23 cellular contexts compared by ENCODE assay signal in the genomic region with DNA sequence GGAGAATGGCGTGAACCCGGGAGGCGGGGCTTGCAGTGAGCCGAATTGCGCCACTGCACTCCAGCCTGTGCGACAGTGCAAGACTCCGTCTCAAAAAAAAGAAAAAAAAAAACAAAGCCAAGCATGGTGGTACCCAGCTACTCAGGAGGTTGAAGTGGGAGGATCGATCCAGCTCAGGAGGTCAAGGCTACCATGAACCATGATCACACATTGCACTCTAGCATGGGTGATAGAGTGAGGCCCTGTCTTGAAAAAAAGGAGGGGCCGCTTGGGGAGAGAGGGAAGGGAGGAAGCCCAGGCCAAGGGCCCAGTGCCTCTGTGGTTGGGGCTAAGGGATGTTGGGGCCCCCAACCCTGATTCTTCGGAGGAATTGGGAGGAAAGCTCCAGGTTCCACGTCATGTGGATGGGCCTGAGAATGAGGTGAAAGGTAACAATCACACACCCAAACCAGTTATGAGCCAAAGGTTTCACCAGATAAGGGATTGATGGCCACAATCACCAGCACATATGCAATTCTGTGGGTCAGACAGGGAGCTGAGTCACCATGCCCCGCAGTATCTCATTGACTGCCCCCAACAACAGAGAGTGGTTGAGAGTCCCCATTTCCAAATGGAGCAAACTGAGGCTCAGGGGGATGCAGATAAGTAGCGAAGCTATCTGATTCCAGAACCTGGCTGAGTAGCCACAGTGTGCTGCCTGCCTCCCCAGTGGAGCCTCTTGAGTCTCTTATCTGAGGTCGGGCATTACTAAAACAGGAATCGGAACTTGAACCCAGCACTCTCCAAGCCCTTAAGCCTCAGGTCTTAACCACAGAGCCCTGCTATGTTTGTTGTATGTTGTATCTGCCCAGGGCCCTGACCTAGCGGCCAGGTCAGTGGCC. TPM values are rescaled to one million over a fixed set of nuclear protein-coding genes. Genes with fewer than 3 reads are reported as not detected.
DNase-seq lines count a peak whose midpoint lies in the region; ATAC-seq and TF ChIP-seq lines count a peak whose summit lies in the region.
"Had no signal": no experiment of that assay in that cellular context is flagged by ENCODE, and none has a peak within 500 bp of the region (broad histone marks: within the 10 kb centered on the region; RNA-seq: fewer than 3 reads in every experiment).

No MANE protein-coding gene starts in this region.

- ATAC-seq in WTC11 (no peak), left cardiac atrium (no peak), left lung (no peak)

- H3K9ac ChIP-seq in liver (ENCODE audit: low read depth in 1 of 2, low read length in 2 of 2), result peak overlapping the region in 1 of 2 donors; percentile 21

- peak; percentile 5 for DNase-seq in AG20443 (ENCODE audit: low spot score)
- DNase-seq in MV-4-11 (lab: John Stamatoyannopoulos, UW), result peak; percentile 5
- no peak for DNase-seq in WTC11 (ENCODE audit: low spot score)
- no peak for DNase-seq in left cardiac atrium
- DNase-seq in endothelial cell (ENCODE audit: low spot score), result no peak
- no peak for DNase-seq in NCI-H82 (lab: John Stamatoyannopoulos, UW)
- DNase-seq in left lung, result no peak
- DNase-seq: activated CD4-positive, alpha-beta T cell treated with anti-CD3 and anti-CD28 coated beads for 48 hours; activated CD8-positive, alpha-beta memory T cell treated with anti-CD3 and anti-CD28 coated beads, Interleukin-2, amount 10 ng/mL, durations not matched to agents 7 days and 5 days; cerebellar nuclear complex; gastrocnemius medialis; NCI-H1417 treated with DMSO at 0.1 percent for 48 hours; NCI-H2107; NCI-H446 treated with DMSO at 0.1 percent for 48 hours; NK-92 treated with Interleukin-12 subunit alpha and Interleukin-12 subunit beta, amount 100 ng/mL, for 24 hours; posterior cingulate gyrus; Right ventricle myocardium superior; stimulated activated CD4-positive, alpha-beta T cell treated with anti-CD3 and anti-CD28 coated beads, Interleukin-15, amount 100 ng/mL, for 24 hours; stimulated activated CD8-positive, alpha-beta memory T cell treated with anti-CD3 and anti-CD28 coated beads, Interleukin-4, amount 100 ng/mL, for 48 hours had no signal

- intact Hi-C loops in left cardiac atrium (cut with DNase I) (loop anchor here in 1 of 2 donors (5.0 to 10.0 kb wide), 2 partner anchors 46 to 118 kb away; partner anchors contain the start of gene SLC27A4), left lung (cut with DNase I) (no loop called here)

- H3K27ac ChIP-seq in liver (ENCODE audit: low read depth in 1 of 2, low read length in 2 of 2) (peak overlapping the region; percentile 68 to 93), left lung (no peak overlapping the region)

- H3K9me3 Mint-ChIP-seq in WTC11, result no peaks in the 10 kb centered on the region
- H3K9me3 Mint-ChIP-seq in endothelial cell (ENCODE audit: unreplicated experiment), result no peaks in the 10 kb centered on the region
- H3K9me3 Mint-ChIP-seq: activated naive CD4-positive, alpha-beta T cell treated with anti-CD3 and anti-CD28 coated beads, Interleukin-2, amount 50 U/mL, for 72 hours; activated T-helper 1 cell treated with anti-CD3 and anti-CD28 coated beads, Interleukin-12 subunit alpha, Interleukin-12 subunit beta, Interleukin-2, Interleukin-4 antibody, amounts not matched to agents 30 ng/mL and 10 ng/mL and 1 ng/mL, durations not matched to agents 14 hours and 24 hours and 36 hours had no signal

- H3K27ac Mint-ChIP-seq in WTC11 (peak overlapping the region; percentile 23; the same call in 1 of the 2 replicates), endothelial cell (ENCODE audit: unreplicated experiment) (no peak overlapping the region)
- H3K27ac Mint-ChIP-seq: activated T-helper 1 cell treated with anti-CD3 and anti-CD28 coated beads, Interleukin-12 subunit alpha, Interleukin-12 subunit beta, Interleukin-2, Interleukin-4 antibody, amounts not matched to agents 30 ng/mL and 10 ng/mL and 1 ng/mL, durations not matched to agents 14 hours and 24 hours and 36 hours; B cell had no signal

- H3K4me1 Mint-ChIP-seq in WTC11 (no peaks in the 10 kb centered on the region), endothelial cell (ENCODE audit: unreplicated experiment) (no peaks in the 10 kb centered on the region)
- H3K4me1 Mint-ChIP-seq: B cell had no signal

- H3K36me3 Mint-ChIP-seq in WTC11, result no peaks in the 10 kb centered on the region
- no peaks in the 10 kb centered on the region for H3K36me3 Mint-ChIP-seq in endothelial cell (ENCODE audit: low read depth, unreplicated experiment)
- H3K36me3 Mint-ChIP-seq: activated CD8-positive, alpha-beta memory T cell treated with anti-CD3 and anti-CD28 coated beads, Interleukin-2, amount 10 ng/mL, durations not matched to agents 7 days and 5 days; activated naive CD4-positive, alpha-beta T cell treated with anti-CD3 and anti-CD28 coated beads, Interleukin-2, amount 50 U/mL, for 72 hours had no signal

- TF ChIP-seq RAD21 in liver (IDR thresholded peaks at IDR 0.05), result no peak

- no peak overlapping the region for H3K4me3 Mint-ChIP-seq in WTC11
- H3K4me3 Mint-ChIP-seq in endothelial cell (ENCODE audit: unreplicated experiment), result no peak overlapping the region
- H3K4me3 Mint-ChIP-seq: activated CD8-positive, alpha-beta memory T cell treated with anti-CD3 and anti-CD28 coated beads, Interleukin-2, amount 10 ng/mL, durations not matched to agents 7 days and 5 days; activated T-helper 1 cell treated with anti-CD3 and anti-CD28 coated beads, Interleukin-12 subunit alpha, Interleukin-12 subunit beta, Interleukin-2, Interleukin-4 antibody, amounts not matched to agents 30 ng/mL and 10 ng/mL and 1 ng/mL, durations not matched to agents 14 hours and 24 hours and 36 hours; B cell had no signal

- H3K27me3 ChIP-seq in liver (ENCODE audit: control insufficient read depth in 4 of 4, insufficient read depth in 4 of 4, low read length in 3 of 4) (no peaks in the 10 kb centered on the region), left lung (no peaks in the 10 kb centered on the region)
- H3K27me3 ChIP-seq: gastrocnemius medialis had no signal

- H3K9me3 ChIP-seq in liver (ENCODE audit: control insufficient read depth in 4 of 4, low read length in 3 of 4) (no peaks in the 10 kb centered on the region), left lung (no peaks in the 10 kb centered on the region)
- H3K9me3 ChIP-seq: gastrocnemius medialis had no signal

- POLR2A ChIA-PET in WTC11 (lab: Charles Lee), result no interaction called here

- 68% methylated on average over 16 of the region's 16 CpGs for WGBS in liver

- CTCF ChIA-PET in WTC11 (lab: Charles Lee), result interaction anchor here (0.6 to 3.6 kb wide), 8 partner anchors 8 to 313 kb away, joined by 3 to 49 read pairs (median 7); no protein-coding TSS in a partner anchor

- H3K4me3 ChIP-seq in liver (ENCODE audit: low read depth in 1 of 3, low read length in 3 of 3) (no peak overlapping the region), left lung (no peak overlapping the region)
- H3K4me3 ChIP-seq: gastrocnemius medialis had no signal

- TF ChIP-seq CTCF in WTC11 (IDR thresholded peaks at IDR 0.05) (no peak), liver (IDR thresholded peaks at IDR 0.05; ENCODE audit: low read depth, low read length, missing input control) (no peak), endothelial cell (IDR thresholded peaks at IDR 0.05; ENCODE audit: unreplicated experiment) (no peak), left lung (IDR thresholded peaks at IDR 0.05) (no peak)

- H3K36me3 ChIP-seq in liver (ENCODE audit: control insufficient read depth in 4 of 4, insufficient read depth in 3 of 4, low read depth in 1 of 4, low read length in 3 of 4) (no peaks in the 10 kb centered on the region), left lung (no peaks in the 10 kb centered on the region)
- H3K36me3 ChIP-seq: gastrocnemius medialis had no signal

- peaks cover 2% of the 10 kb centered on the region; the same call in 1 of the 2 replicates for H3K27me3 Mint-ChIP-seq in WTC11 (ENCODE audit: low read depth)
- H3K27me3 Mint-ChIP-seq in endothelial cell (ENCODE audit: unreplicated experiment), result peaks cover 2% of the 10 kb centered on the region
- H3K27me3 Mint-ChIP-seq: activated CD8-positive, alpha-beta memory T cell treated with anti-CD3 and anti-CD28 coated beads, Interleukin-2, amount 10 ng/mL, durations not matched to agents 7 days and 5 days; B cell had no signal

- H3K4me1 ChIP-seq in liver (ENCODE audit: control insufficient read depth in 4 of 4, insufficient read depth in 4 of 4, low read length in 3 of 4) (peaks cover 2 to 16% (median 13%) of the 10 kb centered on the region in 4 donors), left lung (peaks cover 0 to 6% of the 10 kb centered on the region in 2 donors)
- H3K4me1 ChIP-seq: gastrocnemius medialis had no signal

TF ChIP-seq in liver, 16 proteins besides CTCF, POLR2A, EP300 and RAD21 (continues in another document):
- TF ChIP-seq FOXA2 (IDR thresholded peaks at IDR 0.05) (no peak), GABPA (IDR thresholded peaks at IDR 0.05 in 1 of 2, conservative IDR thresholded peaks at IDR 0.05 in 1 of 2) (peak in 1 of 2 donors; percentile 35), NR2F2 (IDR thresholded peaks at IDR 0.05) (no peak), EGR1 (IDR thresholded peaks at IDR 0.05; ENCODE audit: low read depth in 2 of 2) (no peak), HNF4G (IDR thresholded peaks at IDR 0.05) (no peak), TAF1 (conservative IDR thresholded peaks at IDR 0.05) (no peak), YY1 (IDR thresholded peaks at IDR 0.05) (peak; percentile 49)

RNA-seq across cellular contexts. Expression of gene SWI5, which starts 20.5 kb away (rescaled TPM):
- 26.2 to 32.0 TPM (median 31.7 TPM) in 3 replicates for total RNA-seq in WTC11 (2021)
- total RNA-seq in liver, result 10 to 100 TPM; 10.7 to 12.2 TPM
- 10 to 100 TPM; 20.2 to 34.0 TPM for polyA plus RNA-seq in liver
- total RNA-seq in left cardiac atrium, result 10 to 100 TPM; 17.2 to 18.4 TPM
- 26.8 TPM for total RNA-seq in endothelial cell (ENCODE audit: unreplicated experiment)
- 10 to 100 TPM; 16.2 to 25.6 TPM for total RNA-seq in left lung

RNA-seq across cellular contexts. Expression of gene GOLGA2, which starts 20.8 kb away (rescaled TPM):
- total RNA-seq in WTC11 (2021), result 54.7 to 66.3 TPM (median 58.8 TPM) in 3 replicates
- 10 to 100 TPM; 21.9 to 45.7 TPM for total RNA-seq in liver
- 10 to 100 TPM; 14.4 to 34.0 TPM for polyA plus RNA-seq in liver
- 100 to 1,000 TPM in 1 of 2 donors, 10 to 100 TPM in 1; 85.6 to 113 TPM for total RNA-seq in left cardiac atrium
- total RNA-seq in endothelial cell (ENCODE audit: unreplicated experiment), result 69.4 TPM
- 100 to 1,000 TPM; 108 to 126 TPM for total RNA-seq in left lung

RNA-seq across cellular contexts. Expression of gene TRUB2, which starts 25.7 kb away (rescaled TPM):
- total RNA-seq in WTC11 (2021) (33.1 to 35.0 TPM (median 33.2 TPM) in 3 replicates), liver (10 to 100 TPM; 12.7 to 13.3 TPM), left cardiac atrium (10 to 100 TPM; 23.0 to 26.6 TPM), endothelial cell (ENCODE audit: unreplicated experiment) (25.8 TPM), left lung (10 to 100 TPM; 23.0 to 23.7 TPM)
- polyA plus RNA-seq in liver, result 10 to 100 TPM; 25.4 to 35.8 TPM

RNA-seq across cellular contexts. Expression of gene COQ4, which starts 26.1 kb away (rescaled TPM):
- total RNA-seq in WTC11 (2021) (31.3 to 45.3 TPM (median 33.6 TPM) in 3 replicates), liver (10 to 100 TPM; 12.8 to 31.4 TPM), left cardiac atrium (10 to 100 TPM; 21.2 to 27.7 TPM), endothelial cell (ENCODE audit: unreplicated experiment) (46.6 TPM), left lung (10 to 100 TPM; 35.5 to 36.2 TPM)
- polyA plus RNA-seq in liver, result 10 to 100 TPM; 36.2 to 53.3 TPM

RNA-seq across cellular contexts. Expression of gene SLC27A4, which starts 43.7 kb away (rescaled TPM):
- 20.8 to 23.8 TPM (median 21.2 TPM) in 3 replicates for total RNA-seq in WTC11 (2021)
- total RNA-seq in liver, result 10 to 100 TPM in 1 of 2 donors, 1 to 10 TPM in 1; 5.9 to 18.6 TPM
- 10 to 100 TPM; 10.8 to 36.4 TPM for polyA plus RNA-seq in liver
- total RNA-seq in left cardiac atrium, result 10 to 100 TPM; 17.6 to 21.7 TPM
- total RNA-seq in endothelial cell (ENCODE audit: unreplicated experiment), result 23.0 TPM
- total RNA-seq in left lung, result 10 to 100 TPM; 32.7 to 33.7 TPM

Comparison
In these comparisons a context has a peak if more than half of its experiments do, and no peak if none do; other contexts are left out.
1. DNase-seq: peak in AG20443 (single experiment) and MV-4-11 (single experiment); none in WTC11 (single experiment), left cardiac atrium (single experiment), endothelial cell (single experiment), NCI-H82 (single experiment) and left lung (0 of 2).
2. H3K27ac ChIP-seq: peak in liver (2 of 2); none in left lung (0 of 2).